8 cellular contexts compared by ENCODE assay signal in genomic region chr3:122942937-122943827, GRCh38.
DNase-seq lines count a peak whose midpoint lies in the region; ATAC-seq and TF ChIP-seq lines count a peak whose summit lies in the region.

No MANE protein-coding gene starts in this region.

- no peaks in the 10 kb centered on the region for H3K9me3 ChIP-seq in NT2/D1 (ENCODE audit: insufficient read depth, low read length)
- H3K9me3 ChIP-seq in gastrocnemius medialis, result no peaks in the 10 kb centered on the region

- H3K9ac ChIP-seq in NT2/D1 (ENCODE audit: insufficient read length, low read depth), result no peak overlapping the region

- TF ChIP-seq CTCF in HFFc6 (IDR thresholded peaks at IDR 0.05) (peak; percentile 95), gastrocnemius medialis (IDR thresholded peaks at IDR 0.05 in 4 of 5, conservative IDR thresholded peaks at IDR 0.05 in 1 of 5) (peak; percentile 73 to 85 (median 80))

- ATAC-seq in gastrocnemius medialis, result peak; percentile 53 to 78
- no peak for ATAC-seq in HG02610 (IDR thresholded peaks at IDR 0.05; ENCODE audit: unreplicated experiment)
- ATAC-seq in GM21390 (IDR thresholded peaks at IDR 0.05; ENCODE audit: unreplicated experiment), result no peak

- H3K4me3 ChIP-seq in NT2/D1 (ENCODE audit: insufficient read length, low read depth) (no peak overlapping the region), gastrocnemius medialis (no peak overlapping the region)

- H3K4me1 ChIP-seq in NT2/D1 (ENCODE audit: insufficient read depth, insufficient read length), result peaks cover 11% of the 10 kb centered on the region
- H3K4me1 ChIP-seq in gastrocnemius medialis, result no peaks in the 10 kb centered on the region

- H3K36me3 ChIP-seq in NT2/D1 (ENCODE audit: insufficient read depth, insufficient read length, low read length) (no peaks in the 10 kb centered on the region), gastrocnemius medialis (no peaks in the 10 kb centered on the region)

- H3K27ac ChIP-seq in gastrocnemius medialis, result no peak overlapping the region

- no peaks in the 10 kb centered on the region for H3K27me3 ChIP-seq in NT2/D1 (ENCODE audit: insufficient read depth, insufficient read length)
- H3K27me3 ChIP-seq in gastrocnemius medialis, result no peaks in the 10 kb centered on the region

- no peaks in the 10 kb centered on the region for H3K9me3 Mint-ChIP-seq in HFFc6

- in situ Hi-C loops in gastrocnemius medialis (cut with MboI; ENCODE audit: low sequenced_read_pairs in 4 of 4), result loop anchor here in 2 of 4 donors (25.0 kb wide), 1 partner anchor 319 kb away; no protein-coding TSS in a partner anchor

- H3K27ac Mint-ChIP-seq in HFFc6, result no peak overlapping the region

- TF ChIP-seq POLR2A in gastrocnemius medialis (IDR thresholded peaks at IDR 0.05), result no peak

- no peaks in the 10 kb centered on the region for H3K4me1 Mint-ChIP-seq in HFFc6 (ENCODE audit: low read depth)

- DNase-seq in DMS114 treated with DMSO at 0.1 percent for 48 hours (lab: John Stamatoyannopoulos, UW; ENCODE audit: unreplicated experiment) (peak; percentile 31), HFFc6 (peak; percentile 66), NT2/D1 (ENCODE audit: low read depth, low spot score) (peak; percentile 70), astrocyte of the hippocampus (ENCODE audit: low read depth, low spot score) (peak; percentile 89), hippocampal formation (lab: John Stamatoyannopoulos, UW) (peak; percentile 33 to 70), gastrocnemius medialis (peak; percentile 13 to 37)

- no peak overlapping the region for H3K4me3 Mint-ChIP-seq in HFFc6

- H3K36me3 Mint-ChIP-seq in HFFc6 (ENCODE audit: low read depth), result no peaks in the 10 kb centered on the region

- intact Hi-C loops in gastrocnemius medialis (cut with DNase I; ENCODE audit: low total_unique reads), result loop anchor here (1.0 to 2.0 kb wide), 2 partner anchors 85 to 316 kb away; no protein-coding TSS in a partner anchor

- H3K27me3 Mint-ChIP-seq in HFFc6 (ENCODE audit: insufficient read depth), result peaks cover 21% of the 10 kb centered on the region

Comparison
In these comparisons a context has a peak if more than half of its experiments do, and no peak if none do; other contexts are left out.
1. DNase-seq: peak in every context shown above with its lines; median percentile 89 in astrocyte of the hippocampus; 70 in NT2/D1; 66 in HFFc6; 52 in hippocampal formation; 31 in DMS114 treated with DMSO at 0.1 percent for 48 hours; 25 in gastrocnemius medialis.
2. ATAC-seq: peak in gastrocnemius medialis (2 of 2); none in HG02610 (single experiment) and GM21390 (single experiment).